8 cellular contexts compared by ENCODE assay signal in the genomic region with DNA sequence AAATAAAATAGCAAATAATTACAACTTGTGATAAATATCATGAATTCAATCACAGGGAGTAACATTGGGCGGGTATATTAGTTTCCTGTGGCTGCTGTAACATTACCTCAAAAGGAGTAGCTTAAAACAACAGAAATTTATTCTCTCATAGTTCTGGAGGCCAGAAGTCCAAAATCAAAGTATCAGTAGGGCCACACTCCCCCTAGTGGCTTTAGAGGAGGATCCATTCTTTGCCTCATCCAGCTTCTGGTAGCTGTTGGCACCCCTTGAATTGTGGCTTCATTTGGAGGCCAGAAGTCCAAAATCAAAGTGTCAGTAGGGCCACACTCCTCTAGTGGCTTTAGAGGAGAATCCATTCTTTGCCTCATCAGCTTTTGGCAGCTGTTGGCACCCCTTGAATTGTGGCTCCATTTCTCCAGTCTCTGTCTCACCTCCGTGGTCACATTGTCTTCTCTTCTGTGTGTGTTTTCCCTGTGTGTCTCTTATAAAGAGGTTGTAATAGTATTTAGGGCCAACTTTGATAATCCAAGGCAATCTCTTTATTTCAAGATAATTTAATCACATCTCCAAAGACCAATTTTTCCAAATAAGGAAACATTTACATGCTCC. TPM values are rescaled to one million over a fixed set of nuclear protein-coding genes. Genes with fewer than 3 reads are reported as not detected.
DNase-seq lines count a peak whose midpoint lies in the region; ATAC-seq and TF ChIP-seq lines count a peak whose summit lies in the region.

No MANE protein-coding gene starts in this region.

- peaks cover 14% of the 10 kb centered on the region for H3K4me1 Mint-ChIP-seq in activated CD4-positive, alpha-beta memory T cell treated with anti-CD3 and anti-CD28 coated beads, Interleukin-2, amount 10 ng/mL, durations not matched to agents 7 days and 5 days

- 58 to 62% methylated on average over 2 of the region's 2 CpGs for WGBS in lung, 2 donors

- ATAC-seq in lung (ENCODE audit: insufficient read depth, low FRiP score) (no peak), GM19328 (IDR thresholded peaks at IDR 0.05; ENCODE audit: unreplicated experiment) (no peak), GM18505 (IDR thresholded peaks at IDR 0.05; ENCODE audit: unreplicated experiment) (no peak)

- in situ Hi-C loops in astrocyte of the cerebellum (cut with HindIII; ENCODE audit: low sequenced_read_pairs): no loop called here

- no peaks in the 10 kb centered on the region for H3K36me3 ChIP-seq in lung (ENCODE audit: control insufficient read depth in 2 of 2, insufficient read depth in 2 of 2, low read length in 2 of 2)

- H3K9me3 Mint-ChIP-seq in activated CD4-positive, alpha-beta memory T cell treated with anti-CD3 and anti-CD28 coated beads, Interleukin-2, amount 10 ng/mL, durations not matched to agents 7 days and 5 days: no peaks in the 10 kb centered on the region

- H3K27me3 Mint-ChIP-seq in activated CD4-positive, alpha-beta memory T cell treated with anti-CD3 and anti-CD28 coated beads, Interleukin-2, amount 10 ng/mL, durations not matched to agents 7 days and 5 days: peaks cover 7% of the 10 kb centered on the region

- no peaks in the 10 kb centered on the region for H3K9me3 ChIP-seq in lung (ENCODE audit: control insufficient read depth in 2 of 2, insufficient read depth in 1 of 2, low read length in 1 of 2)

- peaks cover 0 to 3% of the 10 kb centered on the region in 2 donors for H3K4me1 ChIP-seq in lung (ENCODE audit: control insufficient read depth in 2 of 2, insufficient read depth in 2 of 2, low read length in 2 of 2)

- peak; percentile 25 for DNase-seq in NCI-H146 (lab: John Stamatoyannopoulos, UW)
- no peak for DNase-seq in NCI-H146 treated with DMSO at 0.1 percent for 48 hours (lab: John Stamatoyannopoulos, UW; ENCODE audit: unreplicated experiment)
- DNase-seq in HT1080 (ENCODE audit: low read depth): peak; percentile 42
- DNase-seq in astrocyte of the cerebellum (ENCODE audit: low read depth): peak; percentile 15
- DNase-seq in lung (ENCODE audit: low spot score): no peak
- no peak for DNase-seq in activated CD4-positive, alpha-beta memory T cell treated with anti-CD3 and anti-CD28 coated beads, Interleukin-2, amount 10 ng/mL, durations not matched to agents 7 days and 5 days

- no peaks in the 10 kb centered on the region for H3K27me3 ChIP-seq in lung (ENCODE audit: control insufficient read depth, insufficient read depth)

- TF ChIP-seq CTCF in astrocyte of the cerebellum (IDR thresholded peaks at IDR 0.05; ENCODE audit: low read depth, low read length, missing control alignments): peak; percentile 76
- TF ChIP-seq CTCF in lung (IDR thresholded peaks at IDR 0.05; ENCODE audit: control extremely low read depth, extremely low read depth): peak; percentile 31

- H3K36me3 Mint-ChIP-seq in activated CD4-positive, alpha-beta memory T cell treated with anti-CD3 and anti-CD28 coated beads, Interleukin-2, amount 10 ng/mL, durations not matched to agents 7 days and 5 days (ENCODE audit: low read depth): no peaks in the 10 kb centered on the region

- H3K27ac ChIP-seq in lung (ENCODE audit: low read depth in 1 of 2, low read length in 1 of 2): no peak overlapping the region

- H3K4me3 Mint-ChIP-seq in activated CD4-positive, alpha-beta memory T cell treated with anti-CD3 and anti-CD28 coated beads, Interleukin-2, amount 10 ng/mL, durations not matched to agents 7 days and 5 days: no peak overlapping the region

- H3K27ac Mint-ChIP-seq in activated CD4-positive, alpha-beta memory T cell treated with anti-CD3 and anti-CD28 coated beads, Interleukin-2, amount 10 ng/mL, durations not matched to agents 7 days and 5 days: no peak overlapping the region

- POLR2A ChIA-PET in activated CD4-positive, alpha-beta memory T cell treated with anti-CD3 and anti-CD28 coated beads, Interleukin-2, amount 10 ng/mL, durations not matched to agents 7 days and 5 days (lab: Charles Lee): no interaction called here

- CTCF ChIA-PET in activated CD4-positive, alpha-beta memory T cell treated with anti-CD3 and anti-CD28 coated beads, Interleukin-2, amount 10 ng/mL, durations not matched to agents 7 days and 5 days (lab: Charles Lee): interaction anchor here (0.8 to 2.6 kb wide), 20 partner anchors 9 to 415 kb away, joined by 3 to 25 read pairs (median 4); no protein-coding TSS in a partner anchor

- no peak for TF ChIP-seq POLR2A in GM18505 (IDR thresholded peaks at IDR 0.05; ENCODE audit: borderline replicate concordance, extremely low read depth, insufficient read depth, insufficient read length)

- H3K4me3 ChIP-seq in astrocyte of the cerebellum (ENCODE audit: low read depth, low read length) (no peak overlapping the region), lung (no peak overlapping the region)

RNA-seq across cellular contexts. Expression of gene CFAP20DC, which starts 3.1 kb away (rescaled TPM):
- total RNA-seq in HT1080 (2014; rRNA removed; shearing (Covaris generic)): 1.0 and 2.4 TPM in 2 replicates
- 2.7 and 3.4 TPM in 2 replicates for polyA plus RNA-seq in HT1080 (2015; cell fraction: cytosol; rRNA removed)
- polyA plus RNA-seq in HT1080 (2015; cell fraction: nucleus; rRNA removed): 4.4 and 4.8 TPM in 2 replicates
- total RNA-seq in lung: 1 to 10 TPM; 2.3 to 5.4 TPM
- polyA plus RNA-seq in lung: under 1 TPM; 0.47 to 0.69 TPM
- 1 to 10 TPM; 1.4 to 2.2 TPM for total RNA-seq in activated CD4-positive, alpha-beta memory T cell treated with anti-CD3 and anti-CD28 coated beads, Interleukin-2, amount 10 ng/mL, durations not matched to agents 7 days and 5 days

Comparison
In these comparisons a context has a peak if more than half of its experiments do, and no peak if none do; other contexts are left out.
1. DNase-seq: peak in NCI-H146 (single experiment), HT1080 (single experiment) and astrocyte of the cerebellum (single experiment); none in NCI-H146 treated with DMSO at 0.1 percent for 48 hours (single experiment), lung (single experiment) and activated CD4-positive, alpha-beta memory T cell treated with anti-CD3 and anti-CD28 coated beads, Interleukin-2, amount 10 ng/mL, durations not matched to agents 7 days and 5 days (single experiment).